Comparison of ENCODE assay signal across 19 cellular contexts in the genomic region with DNA sequence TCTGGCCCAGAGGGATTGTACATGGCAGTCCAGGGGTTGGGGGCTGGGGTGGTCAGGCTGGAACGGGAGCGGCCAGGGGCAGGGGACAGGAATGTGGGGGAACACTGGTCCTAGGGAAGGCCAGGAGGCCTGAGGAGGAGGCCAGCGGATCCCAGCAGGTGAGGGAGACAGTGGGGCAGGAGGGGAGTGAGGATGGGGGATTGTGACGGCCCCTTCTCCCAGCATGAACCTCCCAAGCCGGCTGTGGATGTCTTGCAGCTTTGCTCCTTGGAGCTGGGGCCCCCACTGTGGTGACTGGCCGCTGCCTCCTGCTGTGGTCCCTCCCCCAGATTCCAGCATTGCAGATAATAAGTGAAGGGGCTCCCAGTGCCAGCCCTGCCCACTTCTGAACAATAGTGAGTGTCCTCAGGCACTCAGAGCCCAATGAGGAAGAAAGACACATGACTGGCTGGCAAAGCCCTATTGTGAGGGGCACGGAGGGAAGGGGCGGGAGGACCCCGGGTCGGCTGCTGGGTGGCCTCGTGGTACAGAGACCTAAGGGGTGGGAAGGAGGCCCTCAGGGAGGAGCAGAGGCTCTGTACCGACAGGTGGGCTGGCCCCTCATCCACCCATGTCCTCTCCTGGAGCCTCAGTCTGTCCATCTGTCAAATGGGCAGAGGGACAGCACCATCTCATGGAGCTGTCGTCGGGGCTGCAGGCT.
DNase-seq lines count a peak whose midpoint lies in the region; ATAC-seq and TF ChIP-seq lines count a peak whose summit lies in the region.
"Had no signal": no experiment of that assay in that cellular context is flagged by ENCODE, and none has a peak within 500 bp of the region (broad histone marks: within the 10 kb centered on the region; RNA-seq: fewer than 3 reads in every experiment).

No MANE protein-coding gene starts in this region.

- no peak for ATAC-seq in Right ventricle myocardium inferior
- no peak for ATAC-seq in HG03521 (IDR thresholded peaks at IDR 0.05; ENCODE audit: unreplicated experiment)
- ATAC-seq: GM12878; stimulated activated memory B cell treated with anti-CD40 and anti-IgM and Interleukin-4, amounts not matched to agents 10 μg/mL and 1 μg/mL and 100 μg/mL, for 72 hours had no signal

- H4K8ac ChIP-seq in neuronal stem cell (ENCODE audit: low read depth, low read length), result no peak overlapping the region

- no CpG with 5 or more reads among the region's 14 CpGs for WGBS in neuronal stem cell (ENCODE audit: extremely low coverage in 2 of 2, insufficient read length in 2 of 2, insufficient replicate concordance in 1 of 2), 2 donors

- H4K91ac ChIP-seq in neuronal stem cell (ENCODE audit: low read depth, low read length, poor library complexity), result no peak overlapping the region

- H3K27ac ChIP-seq in left ventricle myocardium inferior (replicated peaks), result no peak overlapping the region
- H3K27ac ChIP-seq in neuronal stem cell (replicated peaks; ENCODE audit: low read length), result no peak overlapping the region

- H3K4me1 ChIP-seq in left ventricle myocardium inferior, result peaks cover 12% of the 10 kb centered on the region
- H3K4me1 ChIP-seq in neuronal stem cell (ENCODE audit: control insufficient read depth in 2 of 2, insufficient read depth in 1 of 2, low read depth in 1 of 2, low read length in 2 of 2), result peaks cover 0 to 2% of the 10 kb centered on the region in 2 donors
- H3K4me1 ChIP-seq: HAP-1 had no signal

- H3K27me3 ChIP-seq in left ventricle myocardium inferior (ENCODE audit: low read depth) (peaks cover 31% of the 10 kb centered on the region), neuronal stem cell (ENCODE audit: control insufficient read depth in 3 of 3, insufficient read depth in 3 of 3, low read depth in 1 of 3, low read length in 3 of 3) (peaks cover 0 to 3% (median 0%) of the 10 kb centered on the region in 3 experiments)

- no peak overlapping the region for H2BK120ac ChIP-seq in neuronal stem cell (ENCODE audit: low read depth, low read length)

- H3K14ac ChIP-seq in neuronal stem cell (ENCODE audit: low read length), result no peak overlapping the region

- H3K9me3 ChIP-seq in left ventricle myocardium inferior (replicated peaks) (peaks cover 18% of the 10 kb centered on the region), neuronal stem cell (replicated peaks in 1 of 2; ENCODE audit: control insufficient read depth in 2 of 2, insufficient read depth in 1 of 2, low read depth in 1 of 2, low read length in 2 of 2) (peaks cover 0 to 4% of the 10 kb centered on the region in 2 donors)
- H3K9me3 ChIP-seq: HAP-1, SK-N-SH had no signal

- DNase-seq in Right ventricle myocardium inferior (ENCODE audit: missing footprints) (peak; percentile 34), left ventricle myocardium inferior (no peak), ecto neural progenitor cell (ENCODE audit: low spot score) (peak; percentile 34), neuronal stem cell (ENCODE audit: low spot score) (no peak), ureter (ENCODE audit: low spot score) (peak; percentile 31), SKM-1 treated with dmso at 0.1 percent for 144 hours (lab: John Stamatoyannopoulos, UW; ENCODE audit: unreplicated experiment) (no peak)
- no peak for DNase-seq in effector CD8-positive, alpha-beta T cell (lab: John Stamatoyannopoulos, UW)
- DNase-seq: activated CD4-positive, alpha-beta T cell treated with anti-CD3 and anti-CD28 coated beads, Interleukin-2, amount 50 U/mL, for 1 hour; cortex of kidney; mammary epithelial cell; NCI-H1105; NCI-H1930; NCI-H226; SK-N-SH; stimulated activated CD4-positive, alpha-beta T cell treated with anti-CD3 and anti-CD28 coated beads, Interleukin-4, amount 100 ng/mL, for 1 hour had no signal

- H3K23ac ChIP-seq in neuronal stem cell (ENCODE audit: low read depth, low read length, poor library complexity), result peak overlapping the region; percentile 14

- H3K4me2 ChIP-seq in neuronal stem cell (ENCODE audit: insufficient read depth, low read length, poor library complexity, severe bottlenecking), result no peak overlapping the region
- H3K4me2 ChIP-seq: SK-N-SH had no signal

- no peak overlapping the region for H3K4ac ChIP-seq in neuronal stem cell (ENCODE audit: low read length)

- H3K36me3 ChIP-seq in left ventricle myocardium inferior, result no peaks in the 10 kb centered on the region
- H3K36me3 ChIP-seq in neuronal stem cell (replicated peaks in 1 of 2; ENCODE audit: control insufficient read depth in 2 of 2, insufficient read depth in 2 of 2, low read length in 2 of 2), result no peaks in the 10 kb centered on the region
- H3K36me3 ChIP-seq: HAP-1 had no signal

- TF ChIP-seq CTCF in left ventricle myocardium inferior (IDR thresholded peaks at IDR 0.05; ENCODE audit: borderline replicate concordance), result no peak

- H2BK15ac ChIP-seq in neuronal stem cell (ENCODE audit: low read length), result no peak overlapping the region

- H3K4me3 ChIP-seq in left ventricle myocardium inferior, result no peak overlapping the region
- H3K4me3 ChIP-seq in neuronal stem cell (ENCODE audit: low read length in 2 of 2), result no peak overlapping the region
- H3K4me3 ChIP-seq: GM12878, HAP-1 had no signal

- no peak overlapping the region for H3K9ac ChIP-seq in neuronal stem cell (ENCODE audit: low read depth, low read length, poor library complexity)
- H3K9ac ChIP-seq: SK-N-SH had no signal

- intact Hi-C loops in Right ventricle myocardium inferior (cut with DNase I), result no loop called here
- intact Hi-C loops in left ventricle myocardium inferior (cut with micrococcal nuclease), result no loop called here

- no peak overlapping the region for H2BK12ac ChIP-seq in neuronal stem cell (ENCODE audit: low read length)

- no peak overlapping the region for H2AFZ ChIP-seq in neuronal stem cell (ENCODE audit: low read length)

- no peak overlapping the region for H2BK5ac ChIP-seq in neuronal stem cell (ENCODE audit: low read length)

- no peaks in the 10 kb centered on the region for H3K79me1 ChIP-seq in neuronal stem cell (ENCODE audit: low read depth, low read length)

- peak overlapping the region; percentile 77 for H2AK5ac ChIP-seq in neuronal stem cell (ENCODE audit: low read depth, low read length)

- H3K18ac ChIP-seq in neuronal stem cell (ENCODE audit: low read length), result peak overlapping the region; percentile 67

Comparison
In these comparisons a context has a peak if more than half of its experiments do, and no peak if none do; other contexts are left out.
1. DNase-seq: peak in Right ventricle myocardium inferior (single experiment), ecto neural progenitor cell (single experiment) and ureter (single experiment); none in left ventricle myocardium inferior (single experiment), neuronal stem cell (single experiment), SKM-1 treated with dmso at 0.1 percent for 144 hours (single experiment) and effector CD8-positive, alpha-beta T cell (single experiment).